In the genomic region with DNA sequence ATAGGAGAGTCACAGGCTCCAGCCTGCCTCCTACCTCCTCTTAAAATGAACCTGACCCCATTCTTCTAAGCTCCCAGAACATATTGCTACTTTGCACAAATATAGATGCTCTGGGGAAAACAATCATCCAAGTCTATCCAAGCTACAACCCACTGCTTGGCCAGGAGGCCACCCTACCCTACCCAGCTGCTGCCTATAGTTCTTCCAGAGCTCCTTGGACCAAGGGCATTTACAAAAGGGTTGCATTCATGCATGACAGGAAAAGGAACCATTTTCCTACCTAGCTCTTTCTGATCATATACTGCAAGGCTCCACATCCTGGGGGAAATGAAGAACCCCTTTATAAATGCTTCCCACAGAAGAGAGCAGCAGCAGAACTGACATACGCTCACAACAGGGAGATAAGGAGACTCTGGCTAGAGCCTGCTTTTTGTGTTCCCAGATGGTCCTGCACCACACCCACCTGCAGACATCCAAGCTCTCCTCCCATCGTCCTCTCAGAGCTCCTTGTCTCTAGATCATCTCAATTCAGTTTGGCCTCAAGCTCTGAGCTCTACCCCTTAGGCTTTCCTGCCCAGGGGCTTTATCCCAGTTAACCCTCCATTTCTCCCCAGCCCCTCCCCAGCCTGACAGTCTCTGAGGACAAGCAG, we compare ENCODE assay signal across 17 cellular contexts.
DNase-seq lines count a peak whose midpoint lies in the region; ATAC-seq, FAIRE-seq and TF ChIP-seq lines count a peak whose summit lies in the region.
"Had no signal": no experiment of that assay in that cellular context is flagged by ENCODE, and none has a peak within 500 bp of the region (broad histone marks: within the 10 kb centered on the region; RNA-seq: fewer than 3 reads in every experiment).

No MANE protein-coding gene starts in this region.

- H3K36me3 ChIP-seq in left ventricle myocardium inferior (no peaks in the 10 kb centered on the region), bronchial epithelial cell (ENCODE audit: control insufficient read depth, insufficient read depth, low read length) (no peaks in the 10 kb centered on the region), suprapubic skin (no peaks in the 10 kb centered on the region)
- H3K36me3 ChIP-seq: BLaER1 treated with 17β-estradiol and CSF1 and Interleukin-3, amounts not matched to agents 10 nM and 100 nM had no signal

- H3K27ac ChIP-seq in left ventricle myocardium inferior (replicated peaks): no peak overlapping the region
- H3K27ac ChIP-seq in suprapubic skin: no peak overlapping the region
- H3K27ac ChIP-seq: BLaER1 treated with 17β-estradiol and CSF1 and Interleukin-3, amounts not matched to agents 10 nM and 100 nM; GM23248 had no signal

- no peaks in the 10 kb centered on the region for H3K9me3 ChIP-seq in left ventricle myocardium inferior (replicated peaks)
- no peaks in the 10 kb centered on the region for H3K9me3 ChIP-seq in suprapubic skin
- H3K9me3 ChIP-seq: BLaER1 treated with 17β-estradiol and CSF1 and Interleukin-3, amounts not matched to agents 10 nM and 100 nM had no signal

- TF ChIP-seq CTCF in left ventricle myocardium inferior (IDR thresholded peaks at IDR 0.05; ENCODE audit: borderline replicate concordance) (no peak), bronchial epithelial cell (IDR thresholded peaks at IDR 0.05; ENCODE audit: insufficient read depth, low read length, severe bottlenecking) (no peak), osteocyte (IDR thresholded peaks at IDR 0.05) (no peak), suprapubic skin (IDR thresholded peaks at IDR 0.05) (no peak)

- TF ChIP-seq EP300 in suprapubic skin (IDR thresholded peaks at IDR 0.05): no peak

- H3K4me3 ChIP-seq in left ventricle myocardium inferior: no peak overlapping the region
- no peak overlapping the region for H3K4me3 ChIP-seq in bronchial epithelial cell (ENCODE audit: low read depth, low read length)
- no peak overlapping the region for H3K4me3 ChIP-seq in suprapubic skin
- H3K4me3 ChIP-seq: BLaER1 treated with 17β-estradiol and CSF1 and Interleukin-3, amounts not matched to agents 10 nM and 100 nM; GM12878; GM23248 had no signal

- DNase-seq in left ventricle myocardium superior (no peak), left ventricle myocardium inferior (no peak), bronchial epithelial cell (ENCODE audit: low read depth) (no peak), ecto neural progenitor cell (ENCODE audit: low spot score) (peak; percentile 12), osteocyte (ENCODE audit: extremely low spot score, unreplicated experiment) (peak; percentile 51), NCI-H1105 (lab: John Stamatoyannopoulos, UW) (no peak), EL (no peak), suprapubic skin (ENCODE audit: low spot score in 2 of 2) (no peak)
- DNase-seq: ACHN; CD4-positive, CD25-positive, alpha-beta regulatory T cell; DMS53; GM23248 had no signal

- no peak overlapping the region for H3K27ac Mint-ChIP-seq in osteocyte (ENCODE audit: unreplicated experiment)
- H3K27ac Mint-ChIP-seq: CD4-positive, CD25-positive, alpha-beta regulatory T cell had no signal

- H3K27me3 ChIP-seq in left ventricle myocardium inferior (ENCODE audit: low read depth) (peaks cover 24% of the 10 kb centered on the region), bronchial epithelial cell (ENCODE audit: control insufficient read depth, insufficient read depth, low read length) (no peaks in the 10 kb centered on the region), suprapubic skin (no peaks in the 10 kb centered on the region)
- H3K27me3 ChIP-seq: BLaER1 treated with 17β-estradiol and CSF1 and Interleukin-3, amounts not matched to agents 10 nM and 100 nM had no signal

- peak; percentile 23 for FAIRE-seq in bronchial epithelial cell (lab: Jason Lieb, UNC)
- FAIRE-seq: GM12878, GM18507, H54 had no signal

- TF ChIP-seq POLR2A in suprapubic skin (IDR thresholded peaks at IDR 0.05): no peak

- peaks cover 54% of the 10 kb centered on the region for H3K4me1 Mint-ChIP-seq in osteocyte (ENCODE audit: unreplicated experiment)
- H3K4me1 Mint-ChIP-seq: CD4-positive, CD25-positive, alpha-beta regulatory T cell had no signal

- H3K4me1 ChIP-seq in left ventricle myocardium inferior: peaks cover 28% of the 10 kb centered on the region
- H3K4me1 ChIP-seq in suprapubic skin: peaks cover 10% of the 10 kb centered on the region
- H3K4me1 ChIP-seq: BLaER1 treated with 17β-estradiol and CSF1 and Interleukin-3, amounts not matched to agents 10 nM and 100 nM had no signal

- H3K4me3 Mint-ChIP-seq in osteocyte (ENCODE audit: unreplicated experiment): no peak overlapping the region
- H3K4me3 Mint-ChIP-seq: CD4-positive, CD25-positive, alpha-beta regulatory T cell had no signal

- ATAC-seq in left ventricle myocardium superior: peak; percentile 53
- ATAC-seq: GM12878, HCT116 had no signal

- H3K9me3 Mint-ChIP-seq in osteocyte (ENCODE audit: unreplicated experiment): no peaks in the 10 kb centered on the region

- no peaks in the 10 kb centered on the region for H3K36me3 Mint-ChIP-seq in osteocyte (ENCODE audit: unreplicated experiment)
- H3K36me3 Mint-ChIP-seq: CD4-positive, CD25-positive, alpha-beta regulatory T cell had no signal

- intact Hi-C loops in left ventricle myocardium superior (cut with micrococcal nuclease) (no loop called here), left ventricle myocardium inferior (cut with micrococcal nuclease) (no loop called here)

- WGBS in suprapubic skin: 58% methylated on average over 2 of the region's 2 CpGs

- H3K27me3 Mint-ChIP-seq in osteocyte (ENCODE audit: unreplicated experiment): peaks cover 2% of the 10 kb centered on the region

Comparison
In these comparisons a context has a peak if more than half of its experiments do, and no peak if none do; other contexts are left out.
1. DNase-seq: peak in ecto neural progenitor cell (single experiment) and osteocyte (single experiment); none in left ventricle myocardium superior (single experiment), left ventricle myocardium inferior (single experiment), bronchial epithelial cell (single experiment), NCI-H1105 (single experiment), EL (single experiment) and suprapubic skin (0 of 2).